In genomic region chr11:69915501-69916250, GRCh38 we compare ENCODE assay signal across 8 cellular contexts.
A peak's percentile ranks its signal among the peaks of the same experiment; 100 is the strongest.
DNase-seq lines count a peak whose midpoint lies in the region; ATAC-seq and TF ChIP-seq lines count a peak whose summit lies in the region.

No MANE protein-coding gene starts in this region.

- peak; percentile 72 for ATAC-seq in left lung

- H3K9me3 ChIP-seq in left lung, result no peaks in the 10 kb centered on the region

- H3K27ac ChIP-seq in left lung, result peak overlapping the region; percentile 6 to 11

- DNase-seq in EH (ENCODE audit: low read depth) (peak; percentile 84), KG1 (lab: John Stamatoyannopoulos, UW) (peak; percentile 20), T-helper 2 cell (peak in 3 of 5 experiments; percentile 10 to 27 (median 18)), choroid plexus epithelial cell (ENCODE audit: low read depth) (peak; percentile 70), left lung (peak; percentile 72 to 74), cerebellar nuclear complex (lab: John Stamatoyannopoulos, UW) (no peak), NK-92 (lab: John Stamatoyannopoulos, UW; ENCODE audit: unreplicated experiment) (no peak)
- DNase-seq in stimulated activated CD4-positive, alpha-beta T cell treated with anti-CD3 and anti-CD28 coated beads, TNF-alpha, amount 100 ng/mL, for 48 hours (ENCODE audit: low read depth in 3 of 3), result peak; percentile 13 to 51 (median 20)

- H3K4me3 ChIP-seq in choroid plexus epithelial cell (ENCODE audit: low read depth, low read length) (peak overlapping the region; percentile 8), left lung (no peak overlapping the region)

- peak; percentile 88 for TF ChIP-seq CTCF in choroid plexus epithelial cell (conservative IDR thresholded peaks at IDR 0.05; ENCODE audit: low read depth, low read length)
- peak; percentile 57 to 79 for TF ChIP-seq CTCF in left lung (IDR thresholded peaks at IDR 0.05)

- intact Hi-C loops in left lung (cut with DNase I), result loop anchor here (5.0 to 10.0 kb wide), 2 partner anchors 269 to 277 kb away; no protein-coding TSS in a partner anchor

- peaks cover 0 to 17% of the 10 kb centered on the region in 2 donors for H3K4me1 ChIP-seq in left lung

- no peaks in the 10 kb centered on the region for H3K36me3 ChIP-seq in left lung

- peaks cover 0 to 82% of the 10 kb centered on the region in 2 donors for H3K27me3 ChIP-seq in left lung

Comparison
In these comparisons a context has a peak if more than half of its experiments do, and no peak if none do; other contexts are left out.
1. DNase-seq: peak in EH (single experiment), KG1 (single experiment), T-helper 2 cell (3 of 5), choroid plexus epithelial cell (single experiment), left lung (2 of 2) and stimulated activated CD4-positive, alpha-beta T cell treated with anti-CD3 and anti-CD28 coated beads, TNF-alpha, amount 100 ng/mL, for 48 hours (3 of 3); none in cerebellar nuclear complex (0 of 2) and NK-92 (single experiment).